In the genomic region with DNA sequence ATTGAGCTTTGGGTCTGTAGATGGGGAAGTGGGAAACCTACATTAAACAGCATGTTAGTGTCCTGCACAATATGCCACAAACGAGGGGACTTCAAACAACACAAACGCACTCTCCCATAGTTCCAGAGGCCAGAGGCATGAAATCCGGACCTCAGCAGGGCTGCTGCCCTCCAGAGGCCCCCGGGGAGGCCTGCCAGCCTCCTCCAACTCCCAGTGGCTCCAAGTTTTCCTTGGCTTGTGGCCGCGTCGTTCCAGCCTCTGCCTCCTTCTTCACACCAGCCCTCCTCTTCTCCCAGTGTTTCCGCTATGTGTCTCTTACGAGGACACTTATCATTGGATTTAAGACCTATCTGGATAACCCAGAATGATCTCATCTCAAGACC, we compare ENCODE assay signal across 22 cellular contexts.
"Had no signal": no experiment of that assay in that cellular context is flagged by ENCODE, and none has a peak within 500 bp of the region (broad histone marks: within the 10 kb centered on the region; RNA-seq: fewer than 3 reads in every experiment).

No MANE protein-coding gene starts in this region.

- H3K4me3 Mint-ChIP-seq: activated naive CD8-positive, alpha-beta T cell treated with anti-CD3 and anti-CD28 coated beads, Interleukin-2, amount 50 U/mL, for 24 hours; dendritic cell treated with granulocyte-macrophage colony-stimulating factor and Interleukin-4, amounts not matched to agents 40 ng/mL and 50 ng/mL, for 4 days; naive thymus-derived CD4-positive, alpha-beta T cell; stimulated activated memory B cell treated with anti-CD40 and anti-IgM and Interleukin-4, amounts not matched to agents 10 μg/mL and 1 μg/mL and 100 μg/mL, for 72 hours; WTC11 had no signal

- H3K27ac ChIP-seq: body of pancreas, cardiac muscle cell, foreskin keratinocyte, lower lobe of right lung, neutrophil, pancreas, stomach, suprapubic skin, tibial nerve, uterus had no signal

- H3K36me3 ChIP-seq: cardiac muscle cell, lower lobe of right lung, neutrophil, pancreas, stomach, suprapubic skin, tibial nerve, uterus had no signal

- H3K4me3 ChIP-seq: body of pancreas, cardiac muscle cell, lower lobe of right lung, pancreas, stomach, suprapubic skin, tibial nerve, uterus had no signal

- H3K36me3 Mint-ChIP-seq: naive thymus-derived CD4-positive, alpha-beta T cell; stimulated activated memory B cell treated with anti-CD40 and anti-IgM and Interleukin-4, amounts not matched to agents 10 μg/mL and 1 μg/mL and 100 μg/mL, for 72 hours; WTC11 had no signal

- H3K9me3 Mint-ChIP-seq: activated naive CD8-positive, alpha-beta T cell treated with anti-CD3 and anti-CD28 coated beads, Interleukin-2, amount 50 U/mL, for 24 hours; dendritic cell treated with granulocyte-macrophage colony-stimulating factor and Interleukin-4, amounts not matched to agents 40 ng/mL and 50 ng/mL, for 4 days; stimulated activated memory B cell treated with anti-CD40 and anti-IgM and Interleukin-4, amounts not matched to agents 10 μg/mL and 1 μg/mL and 100 μg/mL, for 72 hours; WTC11 had no signal

- H3K9me3 ChIP-seq: body of pancreas, lower lobe of right lung, neutrophil, pancreas, stomach, suprapubic skin, tibial nerve, uterus had no signal

- H3K4me1 ChIP-seq: body of pancreas, lower lobe of right lung, pancreas, stomach, uterus had no signal

- DNase-seq: activated CD4-positive, alpha-beta T cell treated with anti-CD3 and anti-CD28 coated beads, Interleukin-2, amount 50 U/mL, for 48 hours; activated naive CD8-positive, alpha-beta T cell treated with anti-CD3 and anti-CD28 coated beads, Interleukin-2, amount 50 U/mL, for 24 hours; activated T-cell treated with anti-CD3 and anti-CD28 coated beads, Interleukin-2, amount 50 U/mL, for 48 hours; effector CD4-positive, alpha-beta T cell; erythroblast; foreskin keratinocyte; lower lobe of right lung; naive thymus-derived CD4-positive, alpha-beta T cell; small intestine; stimulated activated CD4-positive, alpha-beta T cell treated with anti-CD3 and anti-CD28 coated beads, Interleukin-15, amount 100 ng/mL, for 24 hours; stomach; T-helper 9 cell had no signal

- H3K27me3 Mint-ChIP-seq: activated naive CD8-positive, alpha-beta T cell treated with anti-CD3 and anti-CD28 coated beads, Interleukin-2, amount 50 U/mL, for 24 hours had no signal

- H3K27me3 ChIP-seq: body of pancreas, cardiac muscle cell, foreskin keratinocyte, neutrophil, pancreas, tibial nerve, uterus had no signal

- H3K4me1 Mint-ChIP-seq: activated naive CD8-positive, alpha-beta T cell treated with anti-CD3 and anti-CD28 coated beads, Interleukin-2, amount 50 U/mL, for 24 hours; naive thymus-derived CD4-positive, alpha-beta T cell; stimulated activated memory B cell treated with anti-CD40 and anti-IgM and Interleukin-4, amounts not matched to agents 10 μg/mL and 1 μg/mL and 100 μg/mL, for 72 hours had no signal

- H3K27ac Mint-ChIP-seq: activated naive CD8-positive, alpha-beta T cell treated with anti-CD3 and anti-CD28 coated beads, Interleukin-2, amount 50 U/mL, for 24 hours; dendritic cell treated with granulocyte-macrophage colony-stimulating factor and Interleukin-4, amounts not matched to agents 40 ng/mL and 50 ng/mL, for 4 days; naive thymus-derived CD4-positive, alpha-beta T cell; stimulated activated memory B cell treated with anti-CD40 and anti-IgM and Interleukin-4, amounts not matched to agents 10 μg/mL and 1 μg/mL and 100 μg/mL, for 72 hours; WTC11 had no signal
